In the genomic region with DNA sequence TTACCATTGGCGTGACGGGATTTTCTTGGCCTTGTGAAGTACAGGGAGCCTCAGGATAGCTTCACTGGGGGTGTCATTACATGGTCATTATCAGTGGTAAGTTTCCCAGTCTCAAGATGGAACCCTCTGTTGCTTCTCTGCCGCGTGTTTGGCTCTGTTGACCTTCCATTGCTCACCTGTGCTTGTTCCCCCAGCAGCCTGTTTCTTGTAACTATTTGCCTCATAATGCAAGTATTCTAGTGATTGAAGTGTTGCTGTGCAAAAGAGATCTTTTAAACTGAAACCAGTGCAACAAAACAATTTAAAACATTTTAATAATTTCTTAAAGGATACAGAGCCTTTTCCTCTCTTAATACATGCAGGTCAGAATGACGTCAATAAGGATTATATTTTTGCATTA, we compare ENCODE assay signal across 23 cellular contexts. TPM values are rescaled to one million over a fixed set of nuclear protein-coding genes. Genes with fewer than 3 reads are reported as not detected.
DNase-seq lines count a peak whose midpoint lies in the region; ATAC-seq, FAIRE-seq and TF ChIP-seq lines count a peak whose summit lies in the region.
"Had no signal": no experiment of that assay in that cellular context is flagged by ENCODE, and none has a peak within 500 bp of the region (broad histone marks: within the 10 kb centered on the region; RNA-seq: fewer than 3 reads in every experiment).

No MANE protein-coding gene starts in this region.

- no peaks in the 10 kb centered on the region for H3K79me2 ChIP-seq in keratinocyte (ENCODE audit: control insufficient read depth, insufficient read depth, low read length)

- H4K20me1 ChIP-seq in keratinocyte (ENCODE audit: control insufficient read depth, extremely low read depth, insufficient read depth, low read length) = no peaks in the 10 kb centered on the region

- dilution Hi-C loops in keratinocyte (cut with MboI; ENCODE audit: extremely low pct_ligation_motif_present, low sequenced_read_pairs) = no loop called here

- DNase-seq in left ventricle myocardium inferior (no peak), cardiac septum (ENCODE audit: low spot score) (no peak), keratinocyte (ENCODE audit: low read depth, low spot score) (no peak), upper lobe of right lung (no peak), LoVo (ENCODE audit: low spot score) (no peak), islet precursor cell (no peak), MG63 (no peak)
- DNase-seq: activated CD8-positive, alpha-beta T cell treated with anti-CD3 and anti-CD28 coated beads, Interleukin-2, amount 10 ng/mL, durations not matched to agents 7 days and 5 days; activated gamma-delta T cell; AML-193; effector CD8-positive, alpha-beta T cell; erythroblast; foreskin melanocyte; GF-D8; GOT3; hippocampal formation; immature natural killer cell; NCI-H146; T-helper 1 cell had no signal

- no peaks in the 10 kb centered on the region for H3K27me3 ChIP-seq in left ventricle myocardium inferior (ENCODE audit: low read depth)
- H3K27me3 ChIP-seq in keratinocyte (ENCODE audit: control insufficient read depth, extremely low read depth, insufficient read depth, low read length) = no peaks in the 10 kb centered on the region
- H3K27me3 ChIP-seq in rectal smooth muscle tissue (ENCODE audit: control insufficient read depth, insufficient read depth, low read length) = no peaks in the 10 kb centered on the region
- no peaks in the 10 kb centered on the region for H3K27me3 ChIP-seq in upper lobe of right lung
- H3K27me3 ChIP-seq in MG63 = no peaks in the 10 kb centered on the region

- H2AFZ ChIP-seq in keratinocyte (ENCODE audit: control insufficient read depth, low read length) = no peak overlapping the region

- H3K36me3 ChIP-seq in left ventricle myocardium inferior (no peaks in the 10 kb centered on the region), keratinocyte (ENCODE audit: control insufficient read depth in 2 of 2, extremely low read depth in 1 of 2, insufficient read depth in 2 of 2, low read length in 2 of 2) (no peaks in the 10 kb centered on the region), rectal smooth muscle tissue (ENCODE audit: control insufficient read depth, insufficient read depth, low read length) (no peaks in the 10 kb centered on the region), upper lobe of right lung (no peaks in the 10 kb centered on the region), MG63 (no peaks in the 10 kb centered on the region)

- H3K9ac ChIP-seq in keratinocyte (ENCODE audit: control insufficient read depth, extremely low read depth, insufficient read depth, low read length) = no peak overlapping the region
- no peak overlapping the region for H3K9ac ChIP-seq in rectal smooth muscle tissue (ENCODE audit: low read length)

- TF ChIP-seq CTCF in left ventricle myocardium inferior (IDR thresholded peaks at IDR 0.05; ENCODE audit: borderline replicate concordance) (no peak), keratinocyte (optimal IDR thresholded peaks at IDR 0.05 in 1 of 3, IDR thresholded peaks at IDR 0.05 in 1 of 3, conservative IDR thresholded peaks at IDR 0.05 in 1 of 3; ENCODE audit: extremely low read depth in 1 of 3, insufficient read depth in 2 of 3, low read length in 3 of 3) (no peak), upper lobe of right lung (IDR thresholded peaks at IDR 0.05) (no peak)

- no peaks in the 10 kb centered on the region for H3K9me1 ChIP-seq in keratinocyte (ENCODE audit: control insufficient read depth, extremely low read depth, insufficient read depth, low read length)

- intact Hi-C loops in left ventricle myocardium inferior (cut with micrococcal nuclease) = no loop called here
- intact Hi-C loops in cardiac septum (cut with DNase I) = no loop called here
- intact Hi-C loops in upper lobe of right lung (cut with DNase I) = no loop called here

- H3K9me3 ChIP-seq in left ventricle myocardium inferior (replicated peaks) (no peaks in the 10 kb centered on the region), keratinocyte (ENCODE audit: control insufficient read depth, low read depth, low read length) (no peaks in the 10 kb centered on the region), upper lobe of right lung (no peaks in the 10 kb centered on the region), MG63 (no peaks in the 10 kb centered on the region)

- no peak overlapping the region for H3K4me3 ChIP-seq in left ventricle myocardium inferior
- no peak overlapping the region for H3K4me3 ChIP-seq in keratinocyte (ENCODE audit: control insufficient read depth in 2 of 3, extremely low read depth in 1 of 3, insufficient read depth in 2 of 3, low read depth in 1 of 3, low read length in 3 of 3)
- H3K4me3 ChIP-seq in rectal smooth muscle tissue (ENCODE audit: low read length) = no peak overlapping the region
- H3K4me3 ChIP-seq in upper lobe of right lung = no peak overlapping the region
- H3K4me3 ChIP-seq in MG63 = no peak overlapping the region
- H3K4me3 ChIP-seq: K562 had no signal

- no peak for FAIRE-seq in keratinocyte (lab: Jason Lieb, UNC)
- FAIRE-seq: K562, TTC549 had no signal

- peak overlapping the region; percentile 80 for H3K4me2 ChIP-seq in keratinocyte (ENCODE audit: control insufficient read depth, extremely low read depth, insufficient read depth, low read depth, low read length)

- H3K4me1 ChIP-seq in left ventricle myocardium inferior (peaks cover 35% of the 10 kb centered on the region), keratinocyte (ENCODE audit: control insufficient read depth, extremely low read depth, insufficient read depth, low read length) (peaks cover 18% of the 10 kb centered on the region), rectal smooth muscle tissue (ENCODE audit: control insufficient read depth, insufficient read depth, low read length) (peaks cover 25% of the 10 kb centered on the region), upper lobe of right lung (peaks cover 27% of the 10 kb centered on the region)

- H3K27ac ChIP-seq in left ventricle myocardium inferior (replicated peaks) (peak overlapping the region; percentile 45), keratinocyte (ENCODE audit: control insufficient read depth, insufficient read depth, low read length) (no peak overlapping the region), rectal smooth muscle tissue (ENCODE audit: low read depth, low read length) (peak overlapping the region; percentile 16), upper lobe of right lung (peak overlapping the region; percentile 74)

- no peak for ATAC-seq in upper lobe of right lung
- ATAC-seq: activated CD8-positive, alpha-beta T cell treated with anti-CD3 and anti-CD28 coated beads, Interleukin-2, amount 10 ng/mL, durations not matched to agents 7 days and 5 days; K562; Panc1 had no signal

RNA-seq across cellular contexts. Expression of a gene that starts 24.6 kb away (rescaled TPM):
- 14.7 TPM for total RNA-seq in left ventricle myocardium inferior
- 20.3 TPM for total RNA-seq in cardiac septum
- 1.5 to 2.0 TPM (median 2.0 TPM) in 3 replicates for polyA plus RNA-seq in keratinocyte
- 1.8 TPM for polyA plus RNA-seq in keratinocyte (2011; ENCODE audit: low read depth)
- polyA plus RNA-seq in keratinocyte (2011; cell fraction: cytosol; rRNA removed) = 1.0 TPM in 2 replicates
- polyA plus RNA-seq in keratinocyte (2011; cell fraction: nucleus; rRNA removed) = 2.5 and 3.1 TPM in 2 replicates
- polyA plus RNA-seq in keratinocyte (2012; ENCODE audit: low replicate concordance) = 1.4 and 2.3 TPM in 2 replicates
- polyA minus RNA-seq in keratinocyte = 5.0 to 7.1 TPM (median 5.1 TPM) in 3 replicates
- 3.1 TPM for polyA minus RNA-seq in keratinocyte (2011; cell fraction: cytosol; rRNA and poly(A)+ RNA removed)
- 8.7 and 11.6 TPM in 2 replicates for polyA minus RNA-seq in keratinocyte (2011; cell fraction: nucleus; rRNA and poly(A)+ RNA removed)
- total RNA-seq in upper lobe of right lung = 65.6 TPM
- 7.9 and 16.9 TPM in 2 replicates for total RNA-seq in MG63 (2014; rRNA removed; shearing (Covaris generic); ENCODE audit: low replicate concordance)
